19 cellular contexts compared by ENCODE assay signal in the genomic region with DNA sequence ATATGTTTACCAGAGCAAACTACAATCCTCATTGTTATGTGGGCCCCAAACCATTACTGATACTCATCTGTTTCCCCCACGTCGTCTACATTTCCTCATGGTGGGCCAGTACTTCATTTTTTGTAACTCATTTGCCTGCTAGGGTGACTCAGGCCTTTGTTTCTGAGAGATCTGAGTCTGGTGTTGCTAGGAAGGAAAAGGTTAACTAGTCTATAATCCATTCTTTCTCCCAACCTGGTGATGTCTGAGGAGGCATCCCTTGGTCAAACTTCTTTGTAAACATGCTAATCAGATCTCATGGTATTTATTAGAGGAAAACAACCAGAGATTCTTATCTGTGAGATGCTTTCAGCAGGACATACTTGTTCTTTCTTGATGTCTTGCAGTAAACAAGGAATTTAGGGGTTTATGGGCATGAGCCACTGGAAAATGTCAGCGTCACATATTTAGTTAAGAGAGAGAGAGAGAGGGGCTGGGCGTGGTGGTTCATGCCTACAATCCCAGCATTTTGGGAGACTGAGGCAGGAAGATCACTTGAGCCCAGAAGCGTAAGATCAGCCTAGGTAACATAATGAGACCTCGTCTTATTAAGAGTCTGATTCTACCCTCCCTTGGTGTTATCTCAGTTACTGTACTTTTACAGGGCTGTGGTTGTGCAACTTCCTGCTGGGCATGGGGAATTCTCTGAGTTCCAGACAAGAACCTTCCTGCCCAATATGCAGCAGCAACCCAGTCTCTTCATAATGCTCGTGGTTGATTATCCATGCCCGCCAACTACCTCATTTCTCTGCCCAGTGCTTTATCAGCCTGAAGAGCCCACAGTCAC. TPM values are rescaled to one million over a fixed set of nuclear protein-coding genes. Genes with fewer than 3 reads are reported as not detected.
DNase-seq lines count a peak whose midpoint lies in the region; TF ChIP-seq lines count a peak whose summit lies in the region.
"Had no signal": no experiment of that assay in that cellular context is flagged by ENCODE, and none has a peak within 500 bp of the region (broad histone marks: within the 10 kb centered on the region; RNA-seq: fewer than 3 reads in every experiment).

No MANE protein-coding gene starts in this region.

- no peaks in the 10 kb centered on the region for H3K36me3 ChIP-seq in prostate gland
- H3K36me3 ChIP-seq: spleen had no signal

- H3K4me1 Mint-ChIP-seq in chondrocyte (ENCODE audit: low read depth), result no peaks in the 10 kb centered on the region
- H3K4me1 Mint-ChIP-seq in activated T-cell treated with anti-CD3 and anti-CD28 coated beads, Interleukin-2, amount 50 U/mL, for 24 hours (ENCODE audit: low read depth), result no peaks in the 10 kb centered on the region
- H3K4me1 Mint-ChIP-seq: B cell had no signal

- no peak overlapping the region for H3K4me3 Mint-ChIP-seq in chondrocyte (ENCODE audit: unreplicated experiment)
- H3K4me3 Mint-ChIP-seq in activated T-cell treated with anti-CD3 and anti-CD28 coated beads, Interleukin-2, amount 50 U/mL, for 24 hours, result no peak overlapping the region
- H3K4me3 Mint-ChIP-seq: activated CD8-positive, alpha-beta T cell treated with anti-CD3 and anti-CD28 coated beads for 36 hours; B cell had no signal

- WGBS in prostate gland, result 19% methylated on average over 8 of the region's 8 CpGs

- POLR2A ChIA-PET in RWPE1 (lab: Yijun Ruan, JAX; ENCODE audit: low non-redundant PET), result no interaction called here

- no peak overlapping the region for H3K27ac Mint-ChIP-seq in chondrocyte (ENCODE audit: unreplicated experiment)
- H3K27ac Mint-ChIP-seq in activated T-cell treated with anti-CD3 and anti-CD28 coated beads, Interleukin-2, amount 50 U/mL, for 24 hours, result no peak overlapping the region
- H3K27ac Mint-ChIP-seq: activated CD8-positive, alpha-beta T cell treated with anti-CD3 and anti-CD28 coated beads for 36 hours; B cell had no signal

- no peak for TF ChIP-seq POLR2A in prostate gland (IDR thresholded peaks at IDR 0.05)

- intact Hi-C loops in prostate gland (cut with DNase I) (no loop called here), head of caudate nucleus (cut with DNase I) (no loop called here)

- DNase-seq in H4 (ENCODE audit: low spot score) (peak; percentile 50), RWPE1 (ENCODE audit: low spot score) (peak; percentile 13), fibroblast of villous mesenchyme (ENCODE audit: low read depth) (peak; percentile 90), prostate gland (ENCODE audit: low spot score) (peak; percentile 77), head of caudate nucleus (no peak), chondrocyte (ENCODE audit: low spot score) (no peak), NCI-H1930 (lab: John Stamatoyannopoulos, UW) (no peak)
- DNase-seq in activated T-cell treated with anti-CD3 and anti-CD28 coated beads, Interleukin-2, amount 50 U/mL, for 24 hours, result no peak
- DNase-seq: activated CD8-positive, alpha-beta T cell treated with anti-CD3 and anti-CD28 coated beads for 36 hours; DMS53; midbrain; NCI-H1092; occipital lobe; SK-N-SH; spleen; stimulated activated naive CD4-positive, alpha-beta T cell treated with Interleukin-2 at 50 U/mL for 16 hours had no signal

- TF ChIP-seq CTCF in RWPE1 (conservative IDR thresholded peaks at IDR 0.05; ENCODE audit: low read depth) (no peak), fibroblast of villous mesenchyme (IDR thresholded peaks at IDR 0.05; ENCODE audit: insufficient read depth, low read depth, low read length) (no peak), prostate gland (IDR thresholded peaks at IDR 0.05) (no peak), chondrocyte (IDR thresholded peaks at IDR 0.05) (no peak)

- H3K27ac ChIP-seq in RWPE1, result no peak overlapping the region
- H3K27ac ChIP-seq in prostate gland, result peak overlapping the region; percentile 23 to 74
- H3K27ac ChIP-seq: coronary artery, spleen had no signal

- CTCF ChIA-PET in RWPE1 (lab: Yijun Ruan, JAX), result no interaction called here

- no peaks in the 10 kb centered on the region for H3K27me3 ChIP-seq in prostate gland (replicated peaks; ENCODE audit: insufficient read depth)

- H3K36me3 Mint-ChIP-seq in chondrocyte (ENCODE audit: low read depth), result peaks cover 1% of the 10 kb centered on the region
- H3K36me3 Mint-ChIP-seq in activated T-cell treated with anti-CD3 and anti-CD28 coated beads, Interleukin-2, amount 50 U/mL, for 24 hours (ENCODE audit: low read depth), result no peaks in the 10 kb centered on the region

- H3K9me3 ChIP-seq in prostate gland, result no peaks in the 10 kb centered on the region
- H3K9me3 ChIP-seq: SK-N-SH had no signal

- H3K9me3 Mint-ChIP-seq in chondrocyte (ENCODE audit: low read depth), result peaks cover 22% of the 10 kb centered on the region
- peaks cover 12% of the 10 kb centered on the region for H3K9me3 Mint-ChIP-seq in activated T-cell treated with anti-CD3 and anti-CD28 coated beads, Interleukin-2, amount 50 U/mL, for 24 hours
- H3K9me3 Mint-ChIP-seq: activated CD8-positive, alpha-beta T cell treated with anti-CD3 and anti-CD28 coated beads for 36 hours had no signal

- H3K4me3 ChIP-seq in fibroblast of villous mesenchyme (ENCODE audit: low read depth, low read length) (no peak overlapping the region), prostate gland (no peak overlapping the region)
- H3K4me3 ChIP-seq: coronary artery, spleen had no signal

- no peaks in the 10 kb centered on the region for H3K4me1 ChIP-seq in prostate gland (replicated peaks)
- H3K4me1 ChIP-seq: spleen had no signal

- no peaks in the 10 kb centered on the region for H3K27me3 Mint-ChIP-seq in chondrocyte (ENCODE audit: low read depth)
- no peaks in the 10 kb centered on the region for H3K27me3 Mint-ChIP-seq in activated T-cell treated with anti-CD3 and anti-CD28 coated beads, Interleukin-2, amount 50 U/mL, for 24 hours
- H3K27me3 Mint-ChIP-seq: activated CD8-positive, alpha-beta T cell treated with anti-CD3 and anti-CD28 coated beads for 36 hours; B cell had no signal

RNA-seq across cellular contexts. Expression of a gene that starts 9.7 kb away (rescaled TPM):
- not detected in 2 replicates for total RNA-seq in H4 (2014; rRNA removed; shearing (Covaris generic))
- total RNA-seq in fibroblast of villous mesenchyme (not detected in 2 replicates), prostate gland (not detected), chondrocyte (not detected in 3 replicates)
- total RNA-seq: activated CD8-positive, alpha-beta T cell treated with anti-CD3 and anti-CD28 coated beads for 36 hours; B cell; fibroblast of lung; occipital lobe; spleen had no signal

Comparison
In these comparisons a context has a peak if more than half of its experiments do, and no peak if none do; other contexts are left out.
1. DNase-seq: peak in H4 (single experiment), RWPE1 (single experiment), fibroblast of villous mesenchyme (single experiment) and prostate gland (single experiment); none in head of caudate nucleus (0 of 42), chondrocyte (single experiment), NCI-H1930 (0 of 2) and activated T-cell treated with anti-CD3 and anti-CD28 coated beads, Interleukin-2, amount 50 U/mL, for 24 hours (single experiment).